Comparison of ENCODE assay signal across 1 cellular context in genomic region chr6:26571592-26572296, GRCh38.
TF ChIP-seq lines count a peak whose summit lies in the region.

No MANE protein-coding gene starts in this region.

TF ChIP-seq in GM23338, 12 proteins besides CTCF, POLR2A, EP300 and RAD21 (continued from another document):
- TF ChIP-seq, protein P1, sequence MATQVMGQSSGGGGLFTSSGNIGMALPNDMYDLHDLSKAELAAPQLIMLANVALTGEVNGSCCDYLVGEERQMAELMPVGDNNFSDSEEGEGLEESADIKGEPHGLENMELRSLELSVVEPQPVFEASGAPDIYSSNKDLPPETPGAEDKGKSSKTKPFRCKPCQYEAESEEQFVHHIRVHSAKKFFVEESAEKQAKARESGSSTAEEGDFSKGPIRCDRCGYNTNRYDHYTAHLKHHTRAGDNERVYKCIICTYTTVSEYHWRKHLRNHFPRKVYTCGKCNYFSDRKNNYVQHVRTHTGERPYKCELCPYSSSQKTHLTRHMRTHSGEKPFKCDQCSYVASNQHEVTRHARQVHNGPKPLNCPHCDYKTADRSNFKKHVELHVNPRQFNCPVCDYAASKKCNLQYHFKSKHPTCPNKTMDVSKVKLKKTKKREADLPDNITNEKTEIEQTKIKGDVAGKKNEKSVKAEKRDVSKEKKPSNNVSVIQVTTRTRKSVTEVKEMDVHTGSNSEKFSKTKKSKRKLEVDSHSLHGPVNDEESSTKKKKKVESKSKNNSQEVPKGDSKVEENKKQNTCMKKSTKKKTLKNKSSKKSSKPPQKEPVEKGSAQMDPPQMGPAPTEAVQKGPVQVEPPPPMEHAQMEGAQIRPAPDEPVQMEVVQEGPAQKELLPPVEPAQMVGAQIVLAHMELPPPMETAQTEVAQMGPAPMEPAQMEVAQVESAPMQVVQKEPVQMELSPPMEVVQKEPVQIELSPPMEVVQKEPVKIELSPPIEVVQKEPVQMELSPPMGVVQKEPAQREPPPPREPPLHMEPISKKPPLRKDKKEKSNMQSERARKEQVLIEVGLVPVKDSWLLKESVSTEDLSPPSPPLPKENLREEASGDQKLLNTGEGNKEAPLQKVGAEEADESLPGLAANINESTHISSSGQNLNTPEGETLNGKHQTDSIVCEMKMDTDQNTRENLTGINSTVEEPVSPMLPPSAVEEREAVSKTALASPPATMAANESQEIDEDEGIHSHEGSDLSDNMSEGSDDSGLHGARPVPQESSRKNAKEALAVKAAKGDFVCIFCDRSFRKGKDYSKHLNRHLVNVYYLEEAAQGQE (IDR thresholded peaks at IDR 0.05; ENCODE audit: unreplicated experiment): no peak
